ENCODE assay signal across 1 cellular context in genomic region chr11:102240502-102240901, GRCh38.
TF ChIP-seq lines count a peak whose summit lies in the region.

No MANE protein-coding gene starts in this region.

TF ChIP-seq in H1, 55 proteins besides CTCF, POLR2A, EP300 and RAD21 (continued from another document):
- TF ChIP-seq CHD7 (IDR thresholded peaks at IDR 0.05; ENCODE audit: insufficient replicate concordance, low read length), result no peak
- TF ChIP-seq KDM5A (IDR thresholded peaks at IDR 0.05; ENCODE audit: low read length), result no peak
- TF ChIP-seq RNF2 (IDR thresholded peaks at IDR 0.05; ENCODE audit: borderline replicate concordance, low read depth, low read length, missing control alignments, poor library complexity, severe bottlenecking), result no peak
- no peak for TF ChIP-seq CBX8 (IDR thresholded peaks at IDR 0.05; ENCODE audit: borderline replicate concordance, low read depth, low read length)
- no peak for TF ChIP-seq NRF1 (IDR thresholded peaks at IDR 0.05; ENCODE audit: low read depth, low read length)
- TF ChIP-seq CHD1 (IDR thresholded peaks at IDR 0.05; ENCODE audit: low read depth, low read length), result no peak
- no peak for TF ChIP-seq CEBPB (IDR thresholded peaks at IDR 0.05; ENCODE audit: low read depth, low read length)
- no peak for TF ChIP-seq TAF7 (optimal IDR thresholded peaks at IDR 0.05; ENCODE audit: borderline replicate concordance, low read depth, low read length)
